Comparison of ENCODE assay signal across 1 cellular context in the genomic region with DNA sequence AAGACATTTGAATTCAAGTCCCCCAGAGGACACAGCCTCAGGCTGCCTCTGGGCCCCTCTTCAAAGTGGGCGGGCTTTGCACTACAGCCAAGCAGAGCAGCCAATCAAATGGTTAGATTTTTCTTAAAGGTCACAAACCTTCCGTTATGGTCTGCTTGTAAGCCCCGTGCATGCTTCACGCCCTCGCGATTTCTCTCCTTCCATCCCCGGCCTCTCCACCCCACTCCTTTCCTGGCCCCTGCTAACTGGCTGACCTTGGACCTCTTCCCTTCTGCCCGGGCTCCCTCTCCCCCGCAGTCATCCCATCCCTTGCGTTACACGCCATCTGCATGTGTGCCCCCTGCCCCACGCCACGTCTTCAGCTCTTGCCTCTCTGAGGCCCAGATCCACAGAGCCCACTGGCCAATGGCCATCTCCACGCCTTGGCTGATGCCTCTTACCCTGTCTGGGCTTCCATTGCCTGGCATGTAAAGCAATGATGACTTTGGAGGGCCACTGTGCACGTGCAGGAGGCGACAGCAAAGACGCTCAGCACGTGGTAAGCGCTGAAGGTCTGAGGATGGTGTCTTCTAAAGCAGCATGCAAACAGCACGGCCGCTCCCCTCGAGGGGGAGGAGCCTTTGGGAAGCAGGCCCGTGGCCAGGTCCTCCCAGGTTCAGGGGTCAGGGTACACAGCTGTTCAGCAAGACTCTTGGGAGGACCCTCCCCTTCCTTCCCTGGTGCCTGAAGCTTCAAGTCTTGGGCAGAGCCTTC.
TF ChIP-seq lines count a peak whose summit lies in the region.

No MANE protein-coding gene starts in this region.

TF ChIP-seq in HepG2, 621 proteins besides CTCF, POLR2A, EP300 and RAD21 (continued from another document):
- TF ChIP-seq, protein P1, sequence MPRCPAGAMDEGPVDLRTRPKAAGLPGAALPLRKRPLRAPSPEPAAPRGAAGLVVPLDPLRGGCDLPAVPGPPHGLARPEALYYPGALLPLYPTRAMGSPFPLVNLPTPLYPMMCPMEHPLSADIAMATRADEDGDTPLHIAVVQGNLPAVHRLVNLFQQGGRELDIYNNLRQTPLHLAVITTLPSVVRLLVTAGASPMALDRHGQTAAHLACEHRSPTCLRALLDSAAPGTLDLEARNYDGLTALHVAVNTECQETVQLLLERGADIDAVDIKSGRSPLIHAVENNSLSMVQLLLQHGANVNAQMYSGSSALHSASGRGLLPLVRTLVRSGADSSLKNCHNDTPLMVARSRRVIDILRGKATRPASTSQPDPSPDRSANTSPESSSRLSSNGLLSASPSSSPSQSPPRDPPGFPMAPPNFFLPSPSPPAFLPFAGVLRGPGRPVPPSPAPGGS (CRISPR knock-in tag; IDR thresholded peaks at IDR 0.05): peak; percentile 55; the same call in 1 of the 2 replicates
- TF ChIP-seq ZNF232 (CRISPR knock-in tag; IDR thresholded peaks at IDR 0.05; ENCODE audit: borderline replicate concordance) (0 out of 2 replicates have a peak, but pooled peaks have one; percentile 22), ZNF292 (CRISPR knock-in tag; IDR thresholded peaks at IDR 0.05; ENCODE audit: borderline replicate concordance, low read depth) (no peak), REPIN1 (CRISPR knock-in tag; IDR thresholded peaks at IDR 0.05; ENCODE audit: borderline replicate concordance, low read depth) (peak; percentile 35; the same call in 1 of the 2 replicates), TFDP1 (CRISPR knock-in tag; IDR thresholded peaks at IDR 0.05; ENCODE audit: borderline replicate concordance) (peak; percentile 53; the same call in 1 of the 2 replicates), ZBTB7A (CRISPR knock-in tag; IDR thresholded peaks at IDR 0.05) (peak; percentile 88), HNF4A (CRISPR knock-in tag; IDR thresholded peaks at IDR 0.05) (peak; percentile 77), DNMT3B (CRISPR knock-in tag; conservative IDR thresholded peaks at IDR 0.05) (0 out of 2 replicates have a peak, but pooled peaks have one; percentile 81), ZFP1 (CRISPR knock-in tag; IDR thresholded peaks at IDR 0.05) (0 out of 2 replicates have a peak, but pooled peaks have one; percentile 16), MAZ (IDR thresholded peaks at IDR 0.05; ENCODE audit: borderline replicate concordance, low read depth, low read length) (no peak), MAZ (CRISPR knock-in tag; IDR thresholded peaks at IDR 0.05; ENCODE audit: low read depth) (peak; percentile 70; the same call in 1 of the 2 replicates), DZIP1 (CRISPR knock-in tag; IDR thresholded peaks at IDR 0.05) (peak; percentile 81; the same call in 1 of the 2 replicates), TFE3 (CRISPR knock-in tag; IDR thresholded peaks at IDR 0.05) (peak; percentile 35; the same call in 1 of the 2 replicates), GFI1 (CRISPR knock-in tag; IDR thresholded peaks at IDR 0.05; ENCODE audit: borderline replicate concordance) (0 out of 2 replicates have a peak, but pooled peaks have one; percentile 36), ZNF781 (CRISPR knock-in tag; IDR thresholded peaks at IDR 0.05; ENCODE audit: borderline replicate concordance, not compliant biosample characterization) (peak; percentile 29), KDM3A (CRISPR knock-in tag; IDR thresholded peaks at IDR 0.05; ENCODE audit: low read depth) (0 out of 2 replicates have a peak, but pooled peaks have one; percentile 13), REL (CRISPR knock-in tag; conservative IDR thresholded peaks at IDR 0.05) (no peak), NR2F6 (IDR thresholded peaks at IDR 0.05) (peak; percentile 44; the same call in 1 of the 2 replicates), NR2F6 (CRISPR knock-in tag; IDR thresholded peaks at IDR 0.05) (peak; percentile 72; the same call in 1 of the 2 replicates), NFKB2 (CRISPR knock-in tag; IDR thresholded peaks at IDR 0.05; ENCODE audit: borderline replicate concordance) (peak; percentile 18), KLF15 (CRISPR knock-in tag; IDR thresholded peaks at IDR 0.05; ENCODE audit: borderline replicate concordance) (no peak)
- TF ChIP-seq, protein P2, sequence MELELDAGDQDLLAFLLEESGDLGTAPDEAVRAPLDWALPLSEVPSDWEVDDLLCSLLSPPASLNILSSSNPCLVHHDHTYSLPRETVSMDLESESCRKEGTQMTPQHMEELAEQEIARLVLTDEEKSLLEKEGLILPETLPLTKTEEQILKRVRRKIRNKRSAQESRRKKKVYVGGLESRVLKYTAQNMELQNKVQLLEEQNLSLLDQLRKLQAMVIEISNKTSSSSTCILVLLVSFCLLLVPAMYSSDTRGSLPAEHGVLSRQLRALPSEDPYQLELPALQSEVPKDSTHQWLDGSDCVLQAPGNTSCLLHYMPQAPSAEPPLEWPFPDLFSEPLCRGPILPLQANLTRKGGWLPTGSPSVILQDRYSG (CRISPR knock-in tag; IDR thresholded peaks at IDR 0.05): no peak
- TF ChIP-seq, protein P3, sequence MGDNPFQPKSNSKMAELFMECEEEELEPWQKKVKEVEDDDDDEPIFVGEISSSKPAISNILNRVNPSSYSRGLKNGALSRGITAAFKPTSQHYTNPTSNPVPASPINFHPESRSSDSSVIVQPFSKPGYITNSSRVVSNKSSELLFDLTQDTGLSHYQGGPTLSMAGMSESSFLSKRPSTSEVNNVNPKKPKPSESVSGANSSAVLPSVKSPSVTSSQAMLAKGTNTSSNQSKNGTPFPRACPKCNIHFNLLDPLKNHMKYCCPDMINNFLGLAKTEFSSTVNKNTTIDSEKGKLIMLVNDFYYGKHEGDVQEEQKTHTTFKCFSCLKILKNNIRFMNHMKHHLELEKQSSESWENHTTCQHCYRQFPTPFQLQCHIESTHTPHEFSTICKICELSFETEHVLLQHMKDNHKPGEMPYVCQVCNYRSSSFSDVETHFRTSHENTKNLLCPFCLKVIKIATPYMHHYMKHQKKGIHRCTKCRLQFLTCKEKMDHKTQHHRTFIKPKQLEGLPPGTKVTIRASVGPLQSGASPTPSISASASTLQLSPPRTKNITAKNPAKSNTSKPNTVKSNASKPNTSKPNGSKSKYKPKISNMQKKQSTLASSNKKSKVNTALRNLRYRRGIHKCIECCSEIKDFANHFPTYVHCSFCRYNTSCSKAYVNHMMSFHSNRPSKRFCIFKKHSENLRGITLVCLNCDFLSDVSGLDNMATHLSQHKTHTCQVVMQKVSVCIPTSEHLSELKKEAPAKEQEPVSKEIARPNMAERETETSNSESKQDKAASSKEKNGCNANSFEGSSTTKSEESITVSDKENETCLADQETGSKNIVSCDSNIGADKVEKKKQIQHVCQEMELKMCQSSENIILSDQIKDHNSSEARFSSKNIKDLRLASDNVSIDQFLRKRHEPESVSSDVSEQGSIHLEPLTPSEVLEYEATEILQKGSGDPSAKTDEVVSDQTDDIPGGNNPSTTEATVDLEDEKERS (CRISPR knock-in tag; IDR thresholded peaks at IDR 0.05): no peak
